1 cellular context compared by ENCODE assay signal in genomic region chr19:14113762-14114414, GRCh38.
TF ChIP-seq lines count a peak whose summit lies in the region.

No MANE protein-coding gene starts in this region.

TF ChIP-seq in K562, 482 proteins besides CTCF, POLR2A, EP300 and RAD21 (continued from another document and continues in another):
- TF ChIP-seq MYBL2 (IDR thresholded peaks at IDR 0.05; ENCODE audit: low read depth) (no peak), MYBL2 (CRISPR knock-in tag; IDR thresholded peaks at IDR 0.05; ENCODE audit: borderline replicate concordance) (no peak), CREM (IDR thresholded peaks at IDR 0.05; ENCODE audit: low read depth) (0 out of 2 replicates have a peak, but pooled peaks have one; percentile 35), SMAD4 (CRISPR knock-in tag; conservative IDR thresholded peaks at IDR 0.05) (peak; percentile 71), RB1 (IDR thresholded peaks at IDR 0.05; ENCODE audit: low read depth) (peak; percentile 59; the same call in 1 of the 2 replicates), NFIC (IDR thresholded peaks at IDR 0.05) (peak; percentile 28; the same call in 1 of the 2 replicates), ARID1B (IDR thresholded peaks at IDR 0.05) (0 out of 2 replicates have a peak, but pooled peaks have one; percentile 33), CHD4 (IDR thresholded peaks at IDR 0.05; ENCODE audit: insufficient read depth, insufficient replicate concordance, low read depth, low read length, poor library complexity, severe bottlenecking) (peak; percentile 26), ZBTB7A (IDR thresholded peaks at IDR 0.05; ENCODE audit: borderline replicate concordance, control insufficient read depth, low read depth, low read length) (peak; percentile 44; the same call in 1 of the 2 replicates), E2F3 (CRISPR knock-in tag; IDR thresholded peaks at IDR 0.05) (0 out of 2 replicates have a peak, but pooled peaks have one; percentile 26), PML (IDR thresholded peaks at IDR 0.05; ENCODE audit: low read length) (no peak), ESRRA (IDR thresholded peaks at IDR 0.05; ENCODE audit: borderline replicate concordance, low read depth) (peak; percentile 47; the same call in 1 of the 2 replicates), MTA3 (IDR thresholded peaks at IDR 0.05; ENCODE audit: borderline replicate concordance) (peak; percentile 100), RBM15 (IDR thresholded peaks at IDR 0.05; ENCODE audit: insufficient read depth, low read length) (no peak), NEUROD1 (IDR thresholded peaks at IDR 0.05; ENCODE audit: borderline replicate concordance, low read depth, low read length, partially characterized antibody) (peak; percentile 45), TARDBP (IDR thresholded peaks at IDR 0.05) (peak; percentile 81; the same call in 1 of the 2 replicates), RAD51 (IDR thresholded peaks at IDR 0.05; ENCODE audit: borderline replicate concordance, low read depth) (peak; percentile 16; the same call in 1 of the 2 replicates), MCM7 (IDR thresholded peaks at IDR 0.05) (peak in 1 of 2 experiments; percentile 82; a peak in 1 of 4 replicates), FOXP1 (CRISPR knock-in tag; IDR thresholded peaks at IDR 0.05) (peak; percentile 62; the same call in 1 of the 2 replicates), CHD1 (IDR thresholded peaks at IDR 0.05; ENCODE audit: low read length) (no peak), TBL1XR1 (IDR thresholded peaks at IDR 0.05; ENCODE audit: low read length in 2 of 2) (peak in 1 of 2 experiments; percentile 68; a peak in 1 of 4 replicates), ZNF395 (CRISPR knock-in tag; IDR thresholded peaks at IDR 0.05) (peak; percentile 68; the same call in 1 of the 2 replicates), ZNF146 (CRISPR knock-in tag; IDR thresholded peaks at IDR 0.05; ENCODE audit: unreplicated experiment) (no peak), KDM1A (IDR thresholded peaks at IDR 0.05) (peak; percentile 87 to 93), ZNF224 (CRISPR knock-in tag; IDR thresholded peaks at IDR 0.05) (no peak), SREBF2 (CRISPR knock-in tag; IDR thresholded peaks at IDR 0.05) (no peak), EP400 (IDR thresholded peaks at IDR 0.05) (peak; percentile 50; the same call in 1 of the 2 replicates), XRCC5 (IDR thresholded peaks at IDR 0.05; ENCODE audit: low read depth, low read length) (peak; percentile 77), NRF1 (conservative IDR thresholded peaks at IDR 0.05 in 1 of 2, IDR thresholded peaks at IDR 0.05 in 1 of 2) (0 out of 4 replicates have a peak, but pooled peaks of 1 of the 2 experiments have one; percentile 24), SMARCB1 (IDR thresholded peaks at IDR 0.05; ENCODE audit: insufficient read length, low read depth) (no peak), NCOR1 (IDR thresholded peaks at IDR 0.05) (peak; percentile 49; the same call in 1 of the 2 replicates), HDAC2 (IDR thresholded peaks at IDR 0.05) (peak; percentile 89), RCOR1 (IDR thresholded peaks at IDR 0.05; ENCODE audit: borderline replicate concordance in 1 of 2, low read depth in 2 of 2, low read length in 2 of 2) (peak; percentile 68 to 95; a peak in 3 of 4 replicates), TOE1 (IDR thresholded peaks at IDR 0.05; ENCODE audit: borderline replicate concordance) (peak; percentile 69; the same call in 1 of the 2 replicates), TOE1 (CRISPR knock-in tag; IDR thresholded peaks at IDR 0.05; ENCODE audit: borderline replicate concordance, low read depth) (no peak), HMGN3 (IDR thresholded peaks at IDR 0.05; ENCODE audit: borderline replicate concordance, extremely low read depth, insufficient read length, low read depth, low read length) (peak; percentile 29), ZNF280B (CRISPR knock-in tag; IDR thresholded peaks at IDR 0.05) (no peak), GABPA (tag; conservative IDR thresholded peaks at IDR 0.05; ENCODE audit: low read depth) (no peak), ZNF174 (CRISPR knock-in tag; IDR thresholded peaks at IDR 0.05) (no peak), MAX (CRISPR knock-in tag; IDR thresholded peaks at IDR 0.05) (peak; percentile 40; the same call in 1 of the 2 replicates)
- TF ChIP-seq, protein P1, sequence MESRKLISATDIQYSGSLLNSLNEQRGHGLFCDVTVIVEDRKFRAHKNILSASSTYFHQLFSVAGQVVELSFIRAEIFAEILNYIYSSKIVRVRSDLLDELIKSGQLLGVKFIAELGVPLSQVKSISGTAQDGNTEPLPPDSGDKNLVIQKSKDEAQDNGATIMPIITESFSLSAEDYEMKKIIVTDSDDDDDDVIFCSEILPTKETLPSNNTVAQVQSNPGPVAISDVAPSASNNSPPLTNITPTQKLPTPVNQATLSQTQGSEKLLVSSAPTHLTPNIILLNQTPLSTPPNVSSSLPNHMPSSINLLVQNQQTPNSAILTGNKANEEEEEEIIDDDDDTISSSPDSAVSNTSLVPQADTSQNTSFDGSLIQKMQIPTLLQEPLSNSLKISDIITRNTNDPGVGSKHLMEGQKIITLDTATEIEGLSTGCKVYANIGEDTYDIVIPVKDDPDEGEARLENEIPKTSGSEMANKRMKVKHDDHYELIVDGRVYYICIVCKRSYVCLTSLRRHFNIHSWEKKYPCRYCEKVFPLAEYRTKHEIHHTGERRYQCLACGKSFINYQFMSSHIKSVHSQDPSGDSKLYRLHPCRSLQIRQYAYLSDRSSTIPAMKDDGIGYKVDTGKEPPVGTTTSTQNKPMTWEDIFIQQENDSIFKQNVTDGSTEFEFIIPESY (CRISPR knock-in tag; IDR thresholded peaks at IDR 0.05) = 0 out of 2 replicates have a peak, but pooled peaks have one; percentile 36
- TF ChIP-seq, protein P2, sequence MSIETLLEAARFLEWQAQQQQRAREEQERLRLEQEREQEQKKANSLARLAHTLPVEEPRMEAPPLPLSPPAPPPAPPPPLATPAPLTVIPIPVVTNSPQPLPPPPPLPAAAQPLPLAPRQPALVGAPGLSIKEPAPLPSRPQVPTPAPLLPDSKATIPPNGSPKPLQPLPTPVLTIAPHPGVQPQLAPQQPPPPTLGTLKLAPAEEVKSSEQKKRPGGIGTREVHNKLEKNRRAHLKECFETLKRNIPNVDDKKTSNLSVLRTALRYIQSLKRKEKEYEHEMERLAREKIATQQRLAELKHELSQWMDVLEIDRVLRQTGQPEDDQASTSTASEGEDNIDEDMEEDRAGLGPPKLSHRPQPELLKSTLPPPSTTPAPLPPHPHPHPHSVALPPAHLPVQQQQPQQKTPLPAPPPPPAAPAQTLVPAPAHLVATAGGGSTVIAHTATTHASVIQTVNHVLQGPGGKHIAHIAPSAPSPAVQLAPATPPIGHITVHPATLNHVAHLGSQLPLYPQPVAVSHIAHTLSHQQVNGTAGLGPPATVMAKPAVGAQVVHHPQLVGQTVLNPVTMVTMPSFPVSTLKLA (conservative IDR thresholded peaks at IDR 0.05) = peak in 1 of 2 experiments; percentile 43; a peak in 1 of 4 replicates
- TF ChIP-seq, protein P3, sequence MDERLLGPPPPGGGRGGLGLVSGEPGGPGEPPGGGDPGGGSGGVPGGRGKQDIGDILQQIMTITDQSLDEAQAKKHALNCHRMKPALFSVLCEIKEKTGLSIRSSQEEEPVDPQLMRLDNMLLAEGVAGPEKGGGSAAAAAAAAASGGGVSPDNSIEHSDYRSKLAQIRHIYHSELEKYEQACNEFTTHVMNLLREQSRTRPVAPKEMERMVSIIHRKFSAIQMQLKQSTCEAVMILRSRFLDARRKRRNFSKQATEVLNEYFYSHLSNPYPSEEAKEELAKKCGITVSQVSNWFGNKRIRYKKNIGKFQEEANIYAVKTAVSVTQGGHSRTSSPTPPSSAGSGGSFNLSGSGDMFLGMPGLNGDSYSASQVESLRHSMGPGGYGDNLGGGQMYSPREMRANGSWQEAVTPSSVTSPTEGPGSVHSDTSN (CRISPR knock-in tag; IDR thresholded peaks at IDR 0.05; ENCODE audit: low read depth) = no peak
- TF ChIP-seq, protein P3 (tag; conservative IDR thresholded peaks at IDR 0.05; ENCODE audit: low read depth) = peak; percentile 52; the same call in 1 of the 2 replicates
- TF ChIP-seq, protein P4, sequence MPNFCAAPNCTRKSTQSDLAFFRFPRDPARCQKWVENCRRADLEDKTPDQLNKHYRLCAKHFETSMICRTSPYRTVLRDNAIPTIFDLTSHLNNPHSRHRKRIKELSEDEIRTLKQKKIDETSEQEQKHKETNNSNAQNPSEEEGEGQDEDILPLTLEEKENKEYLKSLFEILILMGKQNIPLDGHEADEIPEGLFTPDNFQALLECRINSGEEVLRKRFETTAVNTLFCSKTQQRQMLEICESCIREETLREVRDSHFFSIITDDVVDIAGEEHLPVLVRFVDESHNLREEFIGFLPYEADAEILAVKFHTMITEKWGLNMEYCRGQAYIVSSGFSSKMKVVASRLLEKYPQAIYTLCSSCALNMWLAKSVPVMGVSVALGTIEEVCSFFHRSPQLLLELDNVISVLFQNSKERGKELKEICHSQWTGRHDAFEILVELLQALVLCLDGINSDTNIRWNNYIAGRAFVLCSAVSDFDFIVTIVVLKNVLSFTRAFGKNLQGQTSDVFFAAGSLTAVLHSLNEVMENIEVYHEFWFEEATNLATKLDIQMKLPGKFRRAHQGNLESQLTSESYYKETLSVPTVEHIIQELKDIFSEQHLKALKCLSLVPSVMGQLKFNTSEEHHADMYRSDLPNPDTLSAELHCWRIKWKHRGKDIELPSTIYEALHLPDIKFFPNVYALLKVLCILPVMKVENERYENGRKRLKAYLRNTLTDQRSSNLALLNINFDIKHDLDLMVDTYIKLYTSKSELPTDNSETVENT (CRISPR knock-in tag; IDR thresholded peaks at IDR 0.05) = no peak
- TF ChIP-seq, protein P5, sequence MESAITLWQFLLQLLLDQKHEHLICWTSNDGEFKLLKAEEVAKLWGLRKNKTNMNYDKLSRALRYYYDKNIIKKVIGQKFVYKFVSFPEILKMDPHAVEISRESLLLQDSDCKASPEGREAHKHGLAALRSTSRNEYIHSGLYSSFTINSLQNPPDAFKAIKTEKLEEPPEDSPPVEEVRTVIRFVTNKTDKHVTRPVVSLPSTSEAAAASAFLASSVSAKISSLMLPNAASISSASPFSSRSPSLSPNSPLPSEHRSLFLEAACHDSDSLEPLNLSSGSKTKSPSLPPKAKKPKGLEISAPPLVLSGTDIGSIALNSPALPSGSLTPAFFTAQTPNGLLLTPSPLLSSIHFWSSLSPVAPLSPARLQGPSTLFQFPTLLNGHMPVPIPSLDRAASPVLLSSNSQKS (CRISPR knock-in tag; IDR thresholded peaks at IDR 0.05) = no peak
- TF ChIP-seq, protein P6, sequence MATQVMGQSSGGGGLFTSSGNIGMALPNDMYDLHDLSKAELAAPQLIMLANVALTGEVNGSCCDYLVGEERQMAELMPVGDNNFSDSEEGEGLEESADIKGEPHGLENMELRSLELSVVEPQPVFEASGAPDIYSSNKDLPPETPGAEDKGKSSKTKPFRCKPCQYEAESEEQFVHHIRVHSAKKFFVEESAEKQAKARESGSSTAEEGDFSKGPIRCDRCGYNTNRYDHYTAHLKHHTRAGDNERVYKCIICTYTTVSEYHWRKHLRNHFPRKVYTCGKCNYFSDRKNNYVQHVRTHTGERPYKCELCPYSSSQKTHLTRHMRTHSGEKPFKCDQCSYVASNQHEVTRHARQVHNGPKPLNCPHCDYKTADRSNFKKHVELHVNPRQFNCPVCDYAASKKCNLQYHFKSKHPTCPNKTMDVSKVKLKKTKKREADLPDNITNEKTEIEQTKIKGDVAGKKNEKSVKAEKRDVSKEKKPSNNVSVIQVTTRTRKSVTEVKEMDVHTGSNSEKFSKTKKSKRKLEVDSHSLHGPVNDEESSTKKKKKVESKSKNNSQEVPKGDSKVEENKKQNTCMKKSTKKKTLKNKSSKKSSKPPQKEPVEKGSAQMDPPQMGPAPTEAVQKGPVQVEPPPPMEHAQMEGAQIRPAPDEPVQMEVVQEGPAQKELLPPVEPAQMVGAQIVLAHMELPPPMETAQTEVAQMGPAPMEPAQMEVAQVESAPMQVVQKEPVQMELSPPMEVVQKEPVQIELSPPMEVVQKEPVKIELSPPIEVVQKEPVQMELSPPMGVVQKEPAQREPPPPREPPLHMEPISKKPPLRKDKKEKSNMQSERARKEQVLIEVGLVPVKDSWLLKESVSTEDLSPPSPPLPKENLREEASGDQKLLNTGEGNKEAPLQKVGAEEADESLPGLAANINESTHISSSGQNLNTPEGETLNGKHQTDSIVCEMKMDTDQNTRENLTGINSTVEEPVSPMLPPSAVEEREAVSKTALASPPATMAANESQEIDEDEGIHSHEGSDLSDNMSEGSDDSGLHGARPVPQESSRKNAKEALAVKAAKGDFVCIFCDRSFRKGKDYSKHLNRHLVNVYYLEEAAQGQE (CRISPR knock-in tag; IDR thresholded peaks at IDR 0.05; ENCODE audit: low read depth) = 0 out of 2 replicates have a peak, but pooled peaks have one; percentile 50
